ENCODE assay signal across 1 cellular context in the genomic region with DNA sequence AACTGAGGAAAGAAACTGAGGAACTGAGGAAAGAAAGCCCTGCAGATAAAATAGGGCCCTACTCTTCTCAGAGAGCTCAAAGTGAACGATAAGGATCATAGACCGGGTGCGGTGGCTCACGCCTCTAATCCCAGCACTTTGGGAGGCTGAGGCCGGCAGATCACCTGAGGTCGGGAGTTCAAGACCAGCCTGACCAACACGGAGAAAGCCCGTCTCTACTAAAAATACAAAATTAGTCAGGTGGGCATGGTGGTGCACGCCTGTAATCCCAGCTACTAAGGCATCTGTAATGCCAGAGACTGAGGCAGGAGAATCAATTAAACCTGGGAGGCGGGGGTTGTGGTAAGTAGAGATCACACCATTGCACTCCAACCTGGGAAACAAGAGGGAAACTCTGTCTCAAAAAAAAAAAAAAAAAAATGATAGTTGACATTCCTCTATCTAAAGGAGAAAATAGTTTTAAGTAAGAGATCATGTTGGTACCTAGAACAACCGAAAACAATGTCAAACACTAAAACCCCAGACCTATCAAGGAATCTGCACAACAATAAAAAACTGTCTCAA.
TF ChIP-seq lines count a peak whose summit lies in the region.

No MANE protein-coding gene starts in this region.

TF ChIP-seq in SK-N-SH, 30 proteins besides CTCF, POLR2A, EP300 and RAD21 (continued from another document):
- no peak for TF ChIP-seq SMC3 (IDR thresholded peaks at IDR 0.05; ENCODE audit: low read depth, low read length)
